ENCODE assay signal across 26 cellular contexts in genomic region chr18:8402237-8402636, GRCh38.
"Had no signal": no experiment of that assay in that cellular context is flagged by ENCODE, and none has a peak within 500 bp of the region (broad histone marks: within the 10 kb centered on the region; RNA-seq: fewer than 3 reads in every experiment).

No MANE protein-coding gene starts in this region.

- H3K9me3 ChIP-seq: colonic mucosa, esophagus muscularis mucosa, heart right ventricle, mucosa of descending colon, prostate gland, right atrium auricular region, stomach, thyroid gland had no signal

- H3K36me3 ChIP-seq: colonic mucosa, prostate gland had no signal

- H3K79me2 ChIP-seq: parathyroid adenoma had no signal

- H3K4me1 Mint-ChIP-seq: immature natural killer cell; memory B cell; naive B cell; stimulated activated effector memory CD8-positive, alpha-beta T cell treated with anti-CD3 and anti-CD28 coated beads, Interleukin-12 subunit alpha, Interleukin-12 subunit beta, amount 100 ng/mL, for 72 hours had no signal

- H3K4me3 Mint-ChIP-seq: dendritic cell treated with granulocyte-macrophage colony-stimulating factor and Interleukin-4, amounts not matched to agents 40 ng/mL and 50 ng/mL, for 4 days; immature natural killer cell; memory B cell; mesothelial cell of epicardium; naive B cell; natural killer cell treated with Interleukin-12 subunit alpha and Interleukin-12 subunit beta and Interleukin-15 and Interleukin-18, amount 100 ng/mL, for 72 hours; neural crest cell; stimulated activated effector memory CD8-positive, alpha-beta T cell treated with anti-CD3 and anti-CD28 coated beads, Interleukin-12 subunit alpha, Interleukin-12 subunit beta, amount 100 ng/mL, for 72 hours had no signal

- H3K4me1 ChIP-seq: colonic mucosa, esophagus muscularis mucosa, heart right ventricle, parathyroid adenoma, prostate gland, right atrium auricular region, stomach, thyroid gland had no signal

- H3K27ac Mint-ChIP-seq: dendritic cell treated with granulocyte-macrophage colony-stimulating factor and Interleukin-4, amounts not matched to agents 40 ng/mL and 50 ng/mL, for 4 days; immature natural killer cell; memory B cell; mesothelial cell of epicardium; naive B cell; natural killer cell treated with Interleukin-12 subunit alpha and Interleukin-12 subunit beta and Interleukin-15 and Interleukin-18, amount 100 ng/mL, for 72 hours; stimulated activated effector memory CD8-positive, alpha-beta T cell treated with anti-CD3 and anti-CD28 coated beads, Interleukin-12 subunit alpha, Interleukin-12 subunit beta, amount 100 ng/mL, for 72 hours had no signal

- DNase-seq: colonic mucosa; effector CD8-positive, alpha-beta T cell; foreskin melanocyte; glutamatergic neuron; heart right ventricle; hippocampal formation; immature natural killer cell; mucosa of descending colon; naive B cell; stimulated activated CD4-positive, alpha-beta T cell treated with anti-CD3 and anti-CD28 coated beads, Interleukin-2, amount 100 ng/mL, for 24 hours; stimulated activated CD4-positive, alpha-beta T cell treated with anti-CD3 and anti-CD28 coated beads, Interleukin-4, amount 100 ng/mL, for 24 hours; stimulated activated naive CD4-positive, alpha-beta T cell treated with Interleukin-2 at 50 U/mL for 16 hours; stomach; thyroid gland; trophoblast cell had no signal

- H3K9me3 Mint-ChIP-seq: dendritic cell treated with granulocyte-macrophage colony-stimulating factor and Interleukin-4, amounts not matched to agents 40 ng/mL and 50 ng/mL, for 4 days; memory B cell; natural killer cell treated with Interleukin-12 subunit alpha and Interleukin-12 subunit beta and Interleukin-15 and Interleukin-18, amount 100 ng/mL, for 72 hours; neural crest cell; stimulated activated effector memory CD8-positive, alpha-beta T cell treated with anti-CD3 and anti-CD28 coated beads, Interleukin-12 subunit alpha, Interleukin-12 subunit beta, amount 100 ng/mL, for 72 hours had no signal

- H3K27ac ChIP-seq: colonic mucosa, esophagus muscularis mucosa, heart right ventricle, parathyroid adenoma, prostate gland, right atrium auricular region, stomach, thyroid gland had no signal

- H3K27me3 ChIP-seq: colonic mucosa, esophagus muscularis mucosa, heart right ventricle, right atrium auricular region, stomach, thyroid gland had no signal

- H3K9ac ChIP-seq: parathyroid adenoma had no signal

- H3K4me3 ChIP-seq: colonic mucosa, esophagus muscularis mucosa, heart right ventricle, lung, mucosa of descending colon, prostate gland, right atrium auricular region, stomach, thyroid gland had no signal

- H2AFZ ChIP-seq: parathyroid adenoma had no signal

- H3K36me3 Mint-ChIP-seq: memory B cell; naive B cell; natural killer cell treated with Interleukin-12 subunit alpha and Interleukin-12 subunit beta and Interleukin-15 and Interleukin-18, amount 100 ng/mL, for 72 hours; stimulated activated effector memory CD8-positive, alpha-beta T cell treated with anti-CD3 and anti-CD28 coated beads, Interleukin-12 subunit alpha, Interleukin-12 subunit beta, amount 100 ng/mL, for 72 hours had no signal

- H3K27me3 Mint-ChIP-seq: dendritic cell treated with granulocyte-macrophage colony-stimulating factor and Interleukin-4, amounts not matched to agents 40 ng/mL and 50 ng/mL, for 4 days; natural killer cell treated with Interleukin-12 subunit alpha and Interleukin-12 subunit beta and Interleukin-15 and Interleukin-18, amount 100 ng/mL, for 72 hours had no signal
